Comparison of ENCODE assay signal across 17 cellular contexts in the genomic region with DNA sequence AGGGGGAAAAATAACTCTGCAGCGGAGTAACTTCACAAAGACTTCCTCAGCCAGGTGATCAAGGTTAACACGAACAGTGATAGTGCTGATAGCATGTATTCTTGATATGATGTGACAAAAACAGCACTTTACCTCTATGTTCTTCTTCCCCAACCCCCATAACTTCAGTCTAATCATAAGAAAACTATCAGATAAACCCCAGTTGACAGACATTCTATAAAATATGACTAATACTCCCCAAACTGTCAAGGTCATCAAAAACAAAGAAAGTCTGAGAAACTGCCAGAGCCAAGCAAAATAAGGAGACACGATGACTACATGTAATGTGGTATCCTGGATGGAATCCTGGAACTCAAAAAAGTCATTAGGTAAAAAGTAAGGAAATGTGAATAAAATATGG. TPM values are rescaled to one million over a fixed set of nuclear protein-coding genes. Genes with fewer than 3 reads are reported as not detected.
DNase-seq lines count a peak whose midpoint lies in the region; ATAC-seq, FAIRE-seq and TF ChIP-seq lines count a peak whose summit lies in the region.
"Had no signal": no experiment of that assay in that cellular context is flagged by ENCODE, and none has a peak within 500 bp of the region (broad histone marks: within the 10 kb centered on the region; RNA-seq: fewer than 3 reads in every experiment).

No MANE protein-coding gene starts in this region.

- H3K27me3 ChIP-seq in K562 (ENCODE audit: control insufficient read depth in 2 of 2, insufficient read depth in 2 of 2, low read length in 2 of 2) = no peaks in the 10 kb centered on the region
- no peaks in the 10 kb centered on the region for H3K27me3 ChIP-seq in effector memory CD4-positive, alpha-beta T cell (replicated peaks; ENCODE audit: control insufficient read depth, insufficient read depth, low read length, poor library complexity, severe bottlenecking)
- no peaks in the 10 kb centered on the region for H3K27me3 ChIP-seq in testis
- no peaks in the 10 kb centered on the region for H3K27me3 ChIP-seq in lower lobe of right lung (ENCODE audit: low read depth)
- H3K27me3 ChIP-seq: foreskin keratinocyte, neutrophil had no signal

- TF ChIP-seq POLR2A in K562 (conservative IDR thresholded peaks at IDR 0.05) (no peak), testis (IDR thresholded peaks at IDR 0.05) (no peak)

- in situ Hi-C loops in K562 (cut with MboI) = no loop called here

- CTCF ChIA-PET in K562 (lab: Yijun Ruan, JAX; ENCODE audit: low intra/inter-chr PET ratio) = no interaction called here

- POLR2A ChIA-PET in K562 (lab: Yijun Ruan, JAX) = no interaction called here

- H3K9ac ChIP-seq in K562 (ENCODE audit: insufficient read depth in 1 of 2, low read depth in 2 of 2, low read length in 2 of 2) = no peak overlapping the region

- FAIRE-seq in K562 (lab: Jason Lieb, UNC) = no peak
- FAIRE-seq: bronchial epithelial cell had no signal

- no peaks in the 10 kb centered on the region; a peak in 1 of 5 replicates for H3K4me1 ChIP-seq in K562 (replicated peaks in 1 of 2; ENCODE audit: control insufficient read depth in 2 of 2, insufficient read depth in 2 of 2, low read length in 2 of 2)
- no peaks in the 10 kb centered on the region for H3K4me1 ChIP-seq in effector memory CD4-positive, alpha-beta T cell (ENCODE audit: control insufficient read depth, insufficient read depth, low read length, poor library complexity, severe bottlenecking)
- H3K4me1 ChIP-seq in testis = no peaks in the 10 kb centered on the region
- no peaks in the 10 kb centered on the region for H3K4me1 ChIP-seq in lower lobe of right lung

- H4K20me1 ChIP-seq in K562 (replicated peaks; ENCODE audit: control insufficient read depth, insufficient read depth, low read length) = no peaks in the 10 kb centered on the region

- H3K27me3 Mint-ChIP-seq in naive B cell = no peaks in the 10 kb centered on the region

- H3K9me1 ChIP-seq in K562 (ENCODE audit: control insufficient read depth, insufficient read depth, low read length) = no peaks in the 10 kb centered on the region

- TF ChIP-seq EP300 in K562 (IDR thresholded peaks at IDR 0.05; ENCODE audit: low read length) = no peak

- H3K27ac ChIP-seq in K562 (ENCODE audit: extremely low read depth, low read depth, low read length) (no peak overlapping the region), testis (no peak overlapping the region), lower lobe of right lung (no peak overlapping the region)
- H3K27ac ChIP-seq in effector memory CD4-positive, alpha-beta T cell (ENCODE audit: insufficient read depth, low read length, poor library complexity, severe bottlenecking) = no peak overlapping the region
- H3K27ac ChIP-seq: foreskin keratinocyte, neutrophil had no signal

- H3K4me3 Mint-ChIP-seq in naive B cell = no peak overlapping the region
- H3K4me3 Mint-ChIP-seq: mesothelial cell of epicardium had no signal

- H3K79me2 ChIP-seq in K562 (ENCODE audit: control insufficient read depth, insufficient read depth, low read length) = peaks cover 17% of the 10 kb centered on the region; the same call in 2 of the 3 replicates

- H3K36me3 ChIP-seq in K562 (ENCODE audit: control insufficient read depth, insufficient read depth, low read length) = 0 out of 3 replicates have a peak, but pooled peaks cover 5% of the 10 kb centered on the region
- no peaks in the 10 kb centered on the region for H3K36me3 ChIP-seq in effector memory CD4-positive, alpha-beta T cell (ENCODE audit: control insufficient read depth, insufficient read depth, low read length)
- no peaks in the 10 kb centered on the region for H3K36me3 ChIP-seq in testis (ENCODE audit: low read depth, missing control alignments)
- no peaks in the 10 kb centered on the region for H3K36me3 ChIP-seq in lower lobe of right lung
- H3K36me3 ChIP-seq: neutrophil had no signal

- H3K4me2 ChIP-seq in K562 (ENCODE audit: insufficient read depth, low read length) = no peak overlapping the region

- no peak for TF ChIP-seq RAD21 in K562 (CRISPR knock-in tag; conservative IDR thresholded peaks at IDR 0.05 in 1 of 2, IDR thresholded peaks at IDR 0.05 in 1 of 2)

- DNase-seq in EL (peak; percentile 64), LHCN-M2 (ENCODE audit: low read depth) (peak; percentile 49), K562 (ENCODE audit: extremely low read depth in 1 of 4, low spot score in 3 of 4) (no peak), naive B cell (no peak), DMS153 (lab: John Stamatoyannopoulos, UW) (no peak), testis (no peak), lower lobe of right lung (no peak)
- no peak for DNase-seq in effector memory CD4-positive, alpha-beta T cell
- DNase-seq: activated gamma-delta T cell, C1 segment of cervical spinal cord, DMS53, NCI-H1092, SHP77 treated with DMSO at 0.1 percent for 48 hours had no signal

- ATAC-seq in K562 (no peak), naive B cell (ENCODE audit: low read depth in 2 of 2) (no peak), lower lobe of right lung (no peak)
- ATAC-seq: foreskin keratinocyte had no signal

- TF ChIP-seq CTCF in K562 (IDR thresholded peaks at IDR 0.05 in 2 of 3, conservative IDR thresholded peaks at IDR 0.05 in 1 of 3; ENCODE audit: insufficient read depth in 2 of 3, low read depth in 1 of 3, low read length in 3 of 3) (no peak), testis (IDR thresholded peaks at IDR 0.05) (no peak), lower lobe of right lung (IDR thresholded peaks at IDR 0.05) (no peak)

- peaks cover 6 to 16% (median 12%) of the 10 kb centered on the region in 7 donors for H3K9me3 Mint-ChIP-seq in naive B cell

- peaks cover 5 to 9% of the 10 kb centered on the region in 2 donors for H3K36me3 Mint-ChIP-seq in naive B cell

- no peak overlapping the region for H3K4me3 ChIP-seq in K562
- no peak overlapping the region for H3K4me3 ChIP-seq in effector memory CD4-positive, alpha-beta T cell (ENCODE audit: insufficient read depth, low read depth, low read length, poor library complexity, severe bottlenecking)
- no peak overlapping the region for H3K4me3 ChIP-seq in testis
- H3K4me3 ChIP-seq in lower lobe of right lung = no peak overlapping the region

- H3K27ac Mint-ChIP-seq in naive B cell = peak overlapping the region in 5 of 6 donors; percentile 0 to 16 (median 0)
- H3K27ac Mint-ChIP-seq: mesothelial cell of epicardium had no signal

- H2AFZ ChIP-seq in K562 (ENCODE audit: low read depth, low read length) = no peak overlapping the region

- H3K9me3 ChIP-seq in K562 (replicated peaks; ENCODE audit: control insufficient read depth, insufficient read depth, low read depth, low read length) (0 out of 2 replicates have a peak, but pooled peaks cover 3% of the 10 kb centered on the region), testis (no peaks in the 10 kb centered on the region), lower lobe of right lung (peaks cover 4% of the 10 kb centered on the region)
- no peaks in the 10 kb centered on the region for H3K9me3 ChIP-seq in effector memory CD4-positive, alpha-beta T cell (ENCODE audit: control insufficient read depth, low read length)
- H3K9me3 ChIP-seq: neutrophil had no signal

- intact Hi-C loops in K562 (cut with micrococcal nuclease) (no loop called here), testis (cut with DNase I; ENCODE audit: low total_unique reads) (no loop called here), lower lobe of right lung (cut with DNase I) (no loop called here)

- peaks cover 45 to 64% (median 50%) of the 10 kb centered on the region in 3 donors for H3K4me1 Mint-ChIP-seq in naive B cell
- H3K4me1 Mint-ChIP-seq: mesothelial cell of epicardium had no signal

- WGBS in K562 (ENCODE audit: insufficient coverage, low coverage, missing lambda C conversion rate) = 77% methylated on average over 3 of the region's 3 CpGs
- WGBS in testis, 2 donors = 64 to 66% methylated on average over 3 of the region's 3 CpGs

- no TSS peak for BruUV-seq in K562 (replicated peaks; lab: Mats Ljungman, UMichigan)

RNA-seq across cellular contexts. Expression of gene METTL8, which starts 30.6 kb away (rescaled TPM):
- 24.9 and 32.1 TPM in 2 replicates for total RNA-seq in LHCN-M2 (2014; rRNA removed)
- polyA plus RNA-seq in LHCN-M2 (2012) = 7.5 TPM
- total RNA-seq in K562 (2011; cell fraction: chromatin; rRNA removed; ENCODE audit: low replicate concordance) = 15.1 and 51.6 TPM in 2 replicates
- total RNA-seq in K562 (2011; cell fraction: nucleolus; rRNA removed) = 13.4 and 13.7 TPM in 2 replicates
- 23.2 and 47.9 TPM in 2 replicates for total RNA-seq in K562 (2011; cell fraction: nucleoplasm; rRNA removed)
- 14.9 and 16.4 TPM in 2 replicates for total RNA-seq in K562 (2014; rRNA removed)
- total RNA-seq in K562 (2014; rRNA removed; fragmentation: Illumina TruSeq; extraction: Trizol) = 52.6 and 55.3 TPM in 2 replicates
- 33.7 TPM in 2 replicates for total RNA-seq in K562 (2015; rRNA removed; fragmentation: Illumina TruSeq; extraction: Trizol)
- total RNA-seq in K562 (2021) = 30.7 and 35.1 TPM in 2 replicates
- 26.5 and 40.8 TPM in 2 replicates for polyA plus RNA-seq in K562 (2011; rRNA removed)
- polyA plus RNA-seq in K562 (2011; cell fraction: cytosol; rRNA removed) = 4.5 and 8.4 TPM in 2 replicates
- 7.5 and 9.4 TPM in 2 replicates for polyA plus RNA-seq in K562 (2011; cell fraction: nucleus; rRNA removed)
- 12.8 and 19.0 TPM in 2 replicates for polyA plus RNA-seq in K562 (2012)
- 28.6 and 35.1 TPM in 2 replicates for polyA plus RNA-seq in K562 (2014; fragmentation: Illumina TruSeq; extraction: Trizol)
- 10 to 100 TPM; 12.9 to 16.7 TPM for polyA plus RNA-seq in K562 (2014; fragmentation: Nextera tagmentation; extraction: Ambion mirVana)
- 15.8 and 20.5 TPM in 2 replicates for polyA plus RNA-seq in K562 (2014; rRNA removed)
- 32.4 and 38.1 TPM in 2 replicates for polyA minus RNA-seq in K562 (2011; rRNA and poly(A)+ RNA removed)
- 13.1 and 14.6 TPM in 2 replicates for polyA minus RNA-seq in K562 (2011; cell fraction: cytosol; rRNA and poly(A)+ RNA removed)
- polyA minus RNA-seq in K562 (2011; cell fraction: nucleus; rRNA and poly(A)+ RNA removed) = 7.0 and 12.4 TPM in 2 replicates
- 10 to 100 TPM; 25.9 to 70.3 (median 54.4) TPM for polyA plus RNA-seq in naive B cell (ENCODE audit: low read depth in 6 of 6)
- total RNA-seq in testis = 10 to 100 TPM; 24.3 to 34.3 TPM
- 21.7 TPM for polyA plus RNA-seq in testis (ENCODE audit: insufficient read depth, low read depth, low replicate concordance)
- 12.9 TPM for total RNA-seq in lower lobe of right lung

RNA-seq across cellular contexts. Expression of gene DCAF17, which starts 30.8 kb away (rescaled TPM):
- total RNA-seq in LHCN-M2 (2014; rRNA removed) (16.5 and 24.6 TPM in 2 replicates), K562 (2014; rRNA removed) (20.8 and 22.7 TPM in 2 replicates), K562 (2014; rRNA removed; fragmentation: Illumina TruSeq; extraction: Trizol) (38.5 and 40.5 TPM in 2 replicates), K562 (2015; rRNA removed; fragmentation: Illumina TruSeq; extraction: Trizol) (29.5 and 34.4 TPM in 2 replicates), K562 (2021) (29.3 TPM in 2 replicates), testis (10 to 100 TPM; 24.4 to 29.2 TPM), lower lobe of right lung (15.6 TPM)
- 4.6 TPM for polyA plus RNA-seq in LHCN-M2 (2012)
- 30.0 and 91.6 TPM in 2 replicates for total RNA-seq in K562 (2011; cell fraction: chromatin; rRNA removed; ENCODE audit: low replicate concordance)
- 15.2 and 20.3 TPM in 2 replicates for total RNA-seq in K562 (2011; cell fraction: nucleolus; rRNA removed)
- total RNA-seq in K562 (2011; cell fraction: nucleoplasm; rRNA removed) = 39.7 and 61.7 TPM in 2 replicates
- polyA plus RNA-seq in K562 (2011; rRNA removed) (29.1 and 32.8 TPM in 2 replicates), K562 (2014; fragmentation: Illumina TruSeq; extraction: Trizol) (23.3 and 27.1 TPM in 2 replicates), K562 (2014; fragmentation: Nextera tagmentation; extraction: Ambion mirVana) (10 to 100 TPM; 10.0 to 12.0 TPM), K562 (2014; rRNA removed) (15.6 and 19.7 TPM in 2 replicates), naive B cell (ENCODE audit: low read depth in 6 of 6) (10 to 100 TPM; 13.4 to 20.1 (median 17.0) TPM), testis (ENCODE audit: insufficient read depth, low read depth, low replicate concordance) (15.7 TPM)
- 7.2 and 12.3 TPM in 2 replicates for polyA plus RNA-seq in K562 (2011; cell fraction: cytosol; rRNA removed)
- polyA plus RNA-seq in K562 (2011; cell fraction: nucleus; rRNA removed) = 32.5 and 37.7 TPM in 2 replicates
- polyA plus RNA-seq in K562 (2012) = 11.9 and 14.3 TPM in 2 replicates
- polyA minus RNA-seq in K562 (2011; rRNA and poly(A)+ RNA removed) = 63.6 and 64.5 TPM in 2 replicates
- 19.1 and 24.4 TPM in 2 replicates for polyA minus RNA-seq in K562 (2011; cell fraction: cytosol; rRNA and poly(A)+ RNA removed)
- 34.2 and 61.5 TPM in 2 replicates for polyA minus RNA-seq in K562 (2011; cell fraction: nucleus; rRNA and poly(A)+ RNA removed)

Comparison
In these comparisons a context has a peak if more than half of its experiments do, and no peak if none do; other contexts are left out.
1. DNase-seq: peak in EL (single experiment) and LHCN-M2 (single experiment); none in K562 (0 of 4), naive B cell (single experiment), DMS153 (single experiment), effector memory CD4-positive, alpha-beta T cell (0 of 3), testis (single experiment) and lower lobe of right lung (single experiment).